In genomic region chr19:52535336-52535830, GRCh38 we compare ENCODE assay signal across 8 cellular contexts. TPM values are rescaled to one million over a fixed set of nuclear protein-coding genes. Genes with fewer than 3 reads are reported as not detected.
DNase-seq lines count a peak whose midpoint lies in the region; ATAC-seq and TF ChIP-seq lines count a peak whose summit lies in the region.
"Not testable (repeated sequence)": the region's sequence is repeated elsewhere in the genome, so short reads cannot be mapped to it uniquely, and the experiment has no call there.

No MANE protein-coding gene starts in this region.

- not testable (repeated sequence) for TF ChIP-seq POLR2A in prostate gland (IDR thresholded peaks at IDR 0.05); tibial nerve (IDR thresholded peaks at IDR 0.05)

- not testable (repeated sequence) for TF ChIP-seq CTCF in GM06990 (IDR thresholded peaks at IDR 0.05; ENCODE audit: insufficient read depth, low read length, poor library complexity, severe bottlenecking); brain microvascular endothelial cell (IDR thresholded peaks at IDR 0.05; ENCODE audit: low read depth, low read length, missing control alignments); foreskin fibroblast (IDR thresholded peaks at IDR 0.05; ENCODE audit: low read depth, low read length); lower lobe of right lung (IDR thresholded peaks at IDR 0.05); prostate gland (IDR thresholded peaks at IDR 0.05); tibial nerve (IDR thresholded peaks at IDR 0.05)

- H3K27ac ChIP-seq in brain microvascular endothelial cell: not testable (repeated sequence)
- H3K27ac ChIP-seq in lower lobe of right lung (peak overlapping the region; percentile 69), prostate gland (peak overlapping the region; percentile 67 to 68), tibial nerve (peak overlapping the region in 2 of 4 donors; percentile 70 to 83)

- in situ Hi-C loops in brain microvascular endothelial cell (cut with HindIII; ENCODE audit: low pct_ligation_motif_present, low sequenced_read_pairs): not testable (repeated sequence)

- intact Hi-C loops in lower lobe of right lung (cut with DNase I); prostate gland (cut with DNase I): not testable (repeated sequence)

- not testable (repeated sequence) for DNase-seq in GM06990 (ENCODE audit: extremely low read depth, insufficient read length); brain microvascular endothelial cell; foreskin fibroblast; prostate gland (ENCODE audit: low spot score); tibial nerve (ENCODE audit: low spot score in 2 of 2)
- DNase-seq in activated CD4-positive, alpha-beta T cell treated with anti-CD3 and anti-CD28 coated beads for 48 hours: peak; percentile 19
- DNase-seq in lower lobe of right lung: peak; percentile 50

- TF ChIP-seq EP300 in tibial nerve (IDR thresholded peaks at IDR 0.05): not testable (repeated sequence)

- ATAC-seq in HG03521 (IDR thresholded peaks at IDR 0.05; ENCODE audit: unreplicated experiment): peak; percentile 13
- not testable (repeated sequence) for ATAC-seq in lower lobe of right lung

- not testable (repeated sequence) for H3K27me3 ChIP-seq in GM06990 (replicated peaks; ENCODE audit: control insufficient read depth, insufficient read depth, low read length); brain microvascular endothelial cell (replicated peaks); lower lobe of right lung (ENCODE audit: low read depth); prostate gland (replicated peaks; ENCODE audit: insufficient read depth); tibial nerve

- peaks cover 15% of the 10 kb centered on the region for H3K4me1 ChIP-seq in lower lobe of right lung
- H3K4me1 ChIP-seq in prostate gland (replicated peaks): not testable (repeated sequence)
- H3K4me1 ChIP-seq in tibial nerve: peaks cover 0 to 16% (median 0%) of the 10 kb centered on the region in 4 donors

- H3K4me3 ChIP-seq in GM06990 (replicated peaks; ENCODE audit: low read depth, low read length): peak overlapping the region; percentile 63
- H3K4me3 ChIP-seq in brain microvascular endothelial cell (ENCODE audit: low read depth, low read length): peak overlapping the region; percentile 67
- H3K4me3 ChIP-seq in foreskin fibroblast (ENCODE audit: low read depth in 1 of 2, low read length in 2 of 2): peak overlapping the region; percentile 69 to 84
- peak overlapping the region; percentile 60 for H3K4me3 ChIP-seq in lower lobe of right lung
- H3K4me3 ChIP-seq in prostate gland: peak overlapping the region; percentile 33 to 49
- H3K4me3 ChIP-seq in tibial nerve: peak overlapping the region; percentile 44 to 65 (median 56)

- not testable (repeated sequence) for H3K36me3 ChIP-seq in GM06990 (ENCODE audit: control insufficient read depth, insufficient read depth, low read length); brain microvascular endothelial cell (replicated peaks); lower lobe of right lung; prostate gland
- peaks cover 0 to 18% (median 0%) of the 10 kb centered on the region in 3 donors for H3K36me3 ChIP-seq in tibial nerve

- H3K9me3 ChIP-seq in lower lobe of right lung, prostate gland, tibial nerve: not testable (repeated sequence)

- WGBS in prostate gland: 6% methylated on average over 18 of the region's 18 CpGs
- WGBS in tibial nerve, 2 donors: 1 to 4% methylated on average over 18 of the region's 18 CpGs

RNA-seq across cellular contexts. Expression of gene ZNF808, which starts 7.9 kb away (rescaled TPM):
- 28.5 TPM for total RNA-seq in lower lobe of right lung
- 10 to 100 TPM; 14.5 to 21.7 TPM for total RNA-seq in prostate gland
- total RNA-seq in tibial nerve: 10 to 100 TPM; 16.3 to 42.6 (median 21.3) TPM

RNA-seq across cellular contexts. Expression of gene ZNF701, which starts 34.7 kb away (rescaled TPM):
- total RNA-seq in lower lobe of right lung: 21.6 TPM
- 10 to 100 TPM; 15.4 to 22.1 TPM for total RNA-seq in prostate gland
- 10 to 100 TPM; 12.8 to 28.4 (median 17.9) TPM for total RNA-seq in tibial nerve
